Comparison of ENCODE assay signal across 1 cellular context in the genomic region with DNA sequence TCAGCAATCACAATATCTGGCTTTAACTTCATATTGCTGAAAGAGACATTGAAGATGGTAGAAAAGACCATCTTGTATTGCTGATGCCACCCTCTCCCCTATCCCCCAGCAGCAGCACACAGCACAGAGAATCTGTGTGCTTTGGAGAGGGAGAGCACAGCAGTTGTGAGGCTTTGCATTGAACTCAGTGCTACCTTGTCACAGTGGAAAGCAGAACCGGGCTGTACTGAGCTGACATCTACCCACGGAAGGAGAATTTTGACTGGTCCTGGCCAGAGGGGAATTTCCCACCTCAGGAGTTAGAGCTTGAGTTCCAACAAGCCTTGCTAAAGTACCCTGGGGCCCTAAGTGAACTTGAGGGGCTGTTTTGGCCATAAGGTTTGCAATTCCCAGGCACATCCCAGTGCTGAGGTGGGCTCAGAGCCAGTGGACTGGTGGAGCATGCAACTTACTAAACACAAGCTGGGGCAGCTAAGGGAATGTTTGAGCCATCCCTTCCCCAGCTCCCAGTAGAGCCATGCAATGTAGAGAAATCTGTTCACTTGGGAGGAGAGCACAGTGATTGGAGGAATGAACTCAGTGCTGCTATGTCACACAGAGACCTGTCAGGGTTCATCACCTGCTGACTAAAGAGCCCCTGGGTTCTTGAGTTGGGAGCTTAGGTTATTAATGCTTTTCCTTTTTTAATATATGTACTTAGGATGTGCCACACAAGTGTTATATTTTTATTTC.
TF ChIP-seq lines count a peak whose summit lies in the region.

No MANE protein-coding gene starts in this region.

TF ChIP-seq in H1, 55 proteins besides CTCF, POLR2A, EP300 and RAD21 (continued from another document):
- no peak for TF ChIP-seq BCL11A (IDR thresholded peaks at IDR 0.05; ENCODE audit: low read depth in 2 of 2, low read length in 2 of 2)
- TF ChIP-seq CHD1 (IDR thresholded peaks at IDR 0.05; ENCODE audit: low read depth, low read length): no peak
